In the genomic region with DNA sequence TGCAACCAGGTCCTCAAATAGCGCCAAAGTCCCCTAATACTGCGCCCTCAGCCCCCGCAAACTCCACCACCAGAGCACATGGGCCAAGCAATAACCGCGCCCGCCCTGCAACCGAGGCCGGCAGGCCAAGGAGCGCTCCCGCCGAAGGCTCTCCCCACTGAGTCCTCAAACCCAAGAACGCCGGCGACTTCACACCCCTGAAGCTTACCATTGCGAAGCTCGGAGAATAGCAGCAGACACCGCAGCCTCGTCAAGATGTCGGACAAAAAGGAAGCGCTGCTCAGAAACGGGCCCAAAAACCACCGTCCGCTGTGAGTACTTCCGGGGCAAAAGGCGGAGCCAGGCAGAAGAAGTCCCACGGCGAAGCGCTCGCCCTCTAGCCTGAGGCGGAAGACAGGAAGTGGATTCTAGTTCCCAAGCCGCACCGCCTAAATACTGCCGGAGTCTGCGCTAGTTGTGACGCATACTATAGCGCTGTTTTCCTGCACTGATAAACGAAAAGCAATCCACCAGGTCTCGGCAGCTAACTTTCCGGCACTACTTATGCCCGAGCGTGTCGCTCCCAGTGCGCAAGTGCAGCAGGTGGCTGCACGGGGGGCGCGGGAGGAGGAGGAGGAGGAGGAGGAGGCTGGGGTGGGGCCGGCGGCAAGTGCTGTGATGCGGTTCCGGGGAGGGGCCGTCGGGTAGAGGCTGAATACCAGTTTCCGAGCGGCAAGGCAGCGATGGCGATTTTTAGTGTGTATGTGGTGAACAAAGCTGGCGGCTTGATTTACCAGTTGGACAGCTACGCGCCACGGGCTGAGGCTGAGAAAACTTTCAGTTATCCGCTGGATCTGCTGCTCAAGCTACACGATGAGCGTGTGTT, we compare ENCODE assay signal across 1 cellular context.
TF ChIP-seq lines count a peak whose summit lies in the region.

A gene (minus strand): TSS at position 270 of the 865 bp plus-strand sequence. CDS start 59 bp downstream, at position 211.
A gene with protein sequence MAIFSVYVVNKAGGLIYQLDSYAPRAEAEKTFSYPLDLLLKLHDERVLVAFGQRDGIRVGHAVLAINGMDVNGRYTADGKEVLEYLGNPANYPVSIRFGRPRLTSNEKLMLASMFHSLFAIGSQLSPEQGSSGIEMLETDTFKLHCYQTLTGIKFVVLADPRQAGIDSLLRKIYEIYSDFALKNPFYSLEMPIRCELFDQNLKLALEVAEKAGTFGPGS (plus strand): TSS at position 693 of the 865 bp plus-strand sequence. CDS start 30 bp downstream, at position 723.

TF ChIP-seq in WTC11, 78 proteins besides CTCF, POLR2A, EP300 and RAD21 (continued from another document):
- TF ChIP-seq ZBTB21 (CRISPR knock-in tag; IDR thresholded peaks at IDR 0.05; ENCODE audit: borderline replicate concordance) = peak; percentile 25
- no peak for TF ChIP-seq ZNF416 (CRISPR knock-in tag; IDR thresholded peaks at IDR 0.05)
- TF ChIP-seq, protein P1, sequence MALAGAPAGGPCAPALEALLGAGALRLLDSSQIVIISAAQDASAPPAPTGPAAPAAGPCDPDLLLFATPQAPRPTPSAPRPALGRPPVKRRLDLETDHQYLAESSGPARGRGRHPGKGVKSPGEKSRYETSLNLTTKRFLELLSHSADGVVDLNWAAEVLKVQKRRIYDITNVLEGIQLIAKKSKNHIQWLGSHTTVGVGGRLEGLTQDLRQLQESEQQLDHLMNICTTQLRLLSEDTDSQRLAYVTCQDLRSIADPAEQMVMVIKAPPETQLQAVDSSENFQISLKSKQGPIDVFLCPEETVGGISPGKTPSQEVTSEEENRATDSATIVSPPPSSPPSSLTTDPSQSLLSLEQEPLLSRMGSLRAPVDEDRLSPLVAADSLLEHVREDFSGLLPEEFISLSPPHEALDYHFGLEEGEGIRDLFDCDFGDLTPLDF (CRISPR knock-in tag; IDR thresholded peaks at IDR 0.05) = no peak
- TF ChIP-seq ZNF219 (CRISPR knock-in tag; IDR thresholded peaks at IDR 0.05; ENCODE audit: borderline replicate concordance) = no peak; the same call in 1 of the 2 replicates
- no peak for TF ChIP-seq HMGA2 (CRISPR knock-in tag; IDR thresholded peaks at IDR 0.05)
- TF ChIP-seq CREM (CRISPR knock-in tag; IDR thresholded peaks at IDR 0.05) = peak; percentile 78; the same call in 1 of the 2 replicates
- peak; percentile 98 for TF ChIP-seq NR2C2 (CRISPR knock-in tag; IDR thresholded peaks at IDR 0.05)
- TF ChIP-seq, protein P2, sequence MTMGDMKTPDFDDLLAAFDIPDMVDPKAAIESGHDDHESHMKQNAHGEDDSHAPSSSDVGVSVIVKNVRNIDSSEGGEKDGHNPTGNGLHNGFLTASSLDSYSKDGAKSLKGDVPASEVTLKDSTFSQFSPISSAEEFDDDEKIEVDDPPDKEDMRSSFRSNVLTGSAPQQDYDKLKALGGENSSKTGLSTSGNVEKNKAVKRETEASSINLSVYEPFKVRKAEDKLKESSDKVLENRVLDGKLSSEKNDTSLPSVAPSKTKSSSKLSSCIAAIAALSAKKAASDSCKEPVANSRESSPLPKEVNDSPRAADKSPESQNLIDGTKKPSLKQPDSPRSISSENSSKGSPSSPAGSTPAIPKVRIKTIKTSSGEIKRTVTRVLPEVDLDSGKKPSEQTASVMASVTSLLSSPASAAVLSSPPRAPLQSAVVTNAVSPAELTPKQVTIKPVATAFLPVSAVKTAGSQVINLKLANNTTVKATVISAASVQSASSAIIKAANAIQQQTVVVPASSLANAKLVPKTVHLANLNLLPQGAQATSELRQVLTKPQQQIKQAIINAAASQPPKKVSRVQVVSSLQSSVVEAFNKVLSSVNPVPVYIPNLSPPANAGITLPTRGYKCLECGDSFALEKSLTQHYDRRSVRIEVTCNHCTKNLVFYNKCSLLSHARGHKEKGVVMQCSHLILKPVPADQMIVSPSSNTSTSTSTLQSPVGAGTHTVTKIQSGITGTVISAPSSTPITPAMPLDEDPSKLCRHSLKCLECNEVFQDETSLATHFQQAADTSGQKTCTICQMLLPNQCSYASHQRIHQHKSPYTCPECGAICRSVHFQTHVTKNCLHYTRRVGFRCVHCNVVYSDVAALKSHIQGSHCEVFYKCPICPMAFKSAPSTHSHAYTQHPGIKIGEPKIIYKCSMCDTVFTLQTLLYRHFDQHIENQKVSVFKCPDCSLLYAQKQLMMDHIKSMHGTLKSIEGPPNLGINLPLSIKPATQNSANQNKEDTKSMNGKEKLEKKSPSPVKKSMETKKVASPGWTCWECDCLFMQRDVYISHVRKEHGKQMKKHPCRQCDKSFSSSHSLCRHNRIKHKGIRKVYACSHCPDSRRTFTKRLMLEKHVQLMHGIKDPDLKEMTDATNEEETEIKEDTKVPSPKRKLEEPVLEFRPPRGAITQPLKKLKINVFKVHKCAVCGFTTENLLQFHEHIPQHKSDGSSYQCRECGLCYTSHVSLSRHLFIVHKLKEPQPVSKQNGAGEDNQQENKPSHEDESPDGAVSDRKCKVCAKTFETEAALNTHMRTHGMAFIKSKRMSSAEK (CRISPR knock-in tag; IDR thresholded peaks at IDR 0.05; ENCODE audit: borderline replicate concordance) = no peak
- TF ChIP-seq ESRRA (CRISPR knock-in tag; IDR thresholded peaks at IDR 0.05; ENCODE audit: borderline replicate concordance) = peak; percentile 72; the same call in 1 of the 2 replicates
- TF ChIP-seq FOXP1 (CRISPR knock-in tag; IDR thresholded peaks at IDR 0.05; ENCODE audit: borderline replicate concordance) = peak; percentile 65; the same call in 1 of the 2 replicates
- no peak for TF ChIP-seq ELF4 (CRISPR knock-in tag; IDR thresholded peaks at IDR 0.05; ENCODE audit: low read depth)
- TF ChIP-seq, protein P3, sequence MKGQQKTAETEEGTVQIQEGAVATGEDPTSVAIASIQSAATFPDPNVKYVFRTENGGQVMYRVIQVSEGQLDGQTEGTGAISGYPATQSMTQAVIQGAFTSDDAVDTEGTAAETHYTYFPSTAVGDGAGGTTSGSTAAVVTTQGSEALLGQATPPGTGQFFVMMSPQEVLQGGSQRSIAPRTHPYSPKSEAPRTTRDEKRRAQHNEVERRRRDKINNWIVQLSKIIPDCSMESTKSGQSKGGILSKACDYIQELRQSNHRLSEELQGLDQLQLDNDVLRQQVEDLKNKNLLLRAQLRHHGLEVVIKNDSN (CRISPR knock-in tag; IDR thresholded peaks at IDR 0.05) = peak; percentile 53
- TF ChIP-seq, protein P4, sequence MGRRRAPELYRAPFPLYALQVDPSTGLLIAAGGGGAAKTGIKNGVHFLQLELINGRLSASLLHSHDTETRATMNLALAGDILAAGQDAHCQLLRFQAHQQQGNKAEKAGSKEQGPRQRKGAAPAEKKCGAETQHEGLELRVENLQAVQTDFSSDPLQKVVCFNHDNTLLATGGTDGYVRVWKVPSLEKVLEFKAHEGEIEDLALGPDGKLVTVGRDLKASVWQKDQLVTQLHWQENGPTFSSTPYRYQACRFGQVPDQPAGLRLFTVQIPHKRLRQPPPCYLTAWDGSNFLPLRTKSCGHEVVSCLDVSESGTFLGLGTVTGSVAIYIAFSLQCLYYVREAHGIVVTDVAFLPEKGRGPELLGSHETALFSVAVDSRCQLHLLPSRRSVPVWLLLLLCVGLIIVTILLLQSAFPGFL (CRISPR knock-in tag; IDR thresholded peaks at IDR 0.05; ENCODE audit: borderline replicate concordance) = 0 out of 2 replicates have a peak, but pooled peaks have one; percentile 23
- TF ChIP-seq ZNF138 (CRISPR knock-in tag; conservative IDR thresholded peaks at IDR 0.05) = 0 out of 2 replicates have a peak, but pooled peaks have one; percentile 9
- peak; percentile 92 for TF ChIP-seq SP1 (CRISPR knock-in tag; conservative IDR thresholded peaks at IDR 0.05)
- 0 out of 2 replicates have a peak, but pooled peaks have one; percentile 65 for TF ChIP-seq JUN (CRISPR knock-in tag; IDR thresholded peaks at IDR 0.05)
- TF ChIP-seq, protein P5, sequence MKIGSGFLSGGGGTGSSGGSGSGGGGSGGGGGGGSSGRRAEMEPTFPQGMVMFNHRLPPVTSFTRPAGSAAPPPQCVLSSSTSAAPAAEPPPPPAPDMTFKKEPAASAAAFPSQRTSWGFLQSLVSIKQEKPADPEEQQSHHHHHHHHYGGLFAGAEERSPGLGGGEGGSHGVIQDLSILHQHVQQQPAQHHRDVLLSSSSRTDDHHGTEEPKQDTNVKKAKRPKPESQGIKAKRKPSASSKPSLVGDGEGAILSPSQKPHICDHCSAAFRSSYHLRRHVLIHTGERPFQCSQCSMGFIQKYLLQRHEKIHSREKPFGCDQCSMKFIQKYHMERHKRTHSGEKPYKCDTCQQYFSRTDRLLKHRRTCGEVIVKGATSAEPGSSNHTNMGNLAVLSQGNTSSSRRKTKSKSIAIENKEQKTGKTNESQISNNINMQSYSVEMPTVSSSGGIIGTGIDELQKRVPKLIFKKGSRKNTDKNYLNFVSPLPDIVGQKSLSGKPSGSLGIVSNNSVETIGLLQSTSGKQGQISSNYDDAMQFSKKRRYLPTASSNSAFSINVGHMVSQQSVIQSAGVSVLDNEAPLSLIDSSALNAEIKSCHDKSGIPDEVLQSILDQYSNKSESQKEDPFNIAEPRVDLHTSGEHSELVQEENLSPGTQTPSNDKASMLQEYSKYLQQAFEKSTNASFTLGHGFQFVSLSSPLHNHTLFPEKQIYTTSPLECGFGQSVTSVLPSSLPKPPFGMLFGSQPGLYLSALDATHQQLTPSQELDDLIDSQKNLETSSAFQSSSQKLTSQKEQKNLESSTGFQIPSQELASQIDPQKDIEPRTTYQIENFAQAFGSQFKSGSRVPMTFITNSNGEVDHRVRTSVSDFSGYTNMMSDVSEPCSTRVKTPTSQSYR (CRISPR knock-in tag; IDR thresholded peaks at IDR 0.05) = 0 out of 2 replicates have a peak, but pooled peaks have one; percentile 76
- no peak for TF ChIP-seq NFATC4 (CRISPR knock-in tag; IDR thresholded peaks at IDR 0.05)
- peak; percentile 58; the same call in 1 of the 2 replicates for TF ChIP-seq ZNF121 (CRISPR knock-in tag; IDR thresholded peaks at IDR 0.05)
- TF ChIP-seq FOXK1 (CRISPR knock-in tag; IDR thresholded peaks at IDR 0.05) = 0 out of 2 replicates have a peak, but pooled peaks have one; percentile 58
- TF ChIP-seq SMAD3 (CRISPR knock-in tag; IDR thresholded peaks at IDR 0.05; ENCODE audit: borderline replicate concordance) = no peak
- peak; percentile 32; the same call in 1 of the 2 replicates for TF ChIP-seq ETV6 (CRISPR knock-in tag; IDR thresholded peaks at IDR 0.05)
- peak; percentile 53; the same call in 1 of the 2 replicates for TF ChIP-seq KAT7 (CRISPR knock-in tag; IDR thresholded peaks at IDR 0.05; ENCODE audit: borderline replicate concordance)
- no peak for TF ChIP-seq ZNF317 (CRISPR knock-in tag; IDR thresholded peaks at IDR 0.05; ENCODE audit: borderline replicate concordance, low read depth)
- TF ChIP-seq TP53 (CRISPR knock-in tag; IDR thresholded peaks at IDR 0.05) = 0 out of 2 replicates have a peak, but pooled peaks have one; percentile 54
- TF ChIP-seq, protein P6, sequence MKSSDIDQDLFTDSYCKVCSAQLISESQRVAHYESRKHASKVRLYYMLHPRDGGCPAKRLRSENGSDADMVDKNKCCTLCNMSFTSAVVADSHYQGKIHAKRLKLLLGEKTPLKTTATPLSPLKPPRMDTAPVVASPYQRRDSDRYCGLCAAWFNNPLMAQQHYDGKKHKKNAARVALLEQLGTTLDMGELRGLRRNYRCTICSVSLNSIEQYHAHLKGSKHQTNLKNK (CRISPR knock-in tag; IDR thresholded peaks at IDR 0.05) = no peak
- TF ChIP-seq, protein P7, sequence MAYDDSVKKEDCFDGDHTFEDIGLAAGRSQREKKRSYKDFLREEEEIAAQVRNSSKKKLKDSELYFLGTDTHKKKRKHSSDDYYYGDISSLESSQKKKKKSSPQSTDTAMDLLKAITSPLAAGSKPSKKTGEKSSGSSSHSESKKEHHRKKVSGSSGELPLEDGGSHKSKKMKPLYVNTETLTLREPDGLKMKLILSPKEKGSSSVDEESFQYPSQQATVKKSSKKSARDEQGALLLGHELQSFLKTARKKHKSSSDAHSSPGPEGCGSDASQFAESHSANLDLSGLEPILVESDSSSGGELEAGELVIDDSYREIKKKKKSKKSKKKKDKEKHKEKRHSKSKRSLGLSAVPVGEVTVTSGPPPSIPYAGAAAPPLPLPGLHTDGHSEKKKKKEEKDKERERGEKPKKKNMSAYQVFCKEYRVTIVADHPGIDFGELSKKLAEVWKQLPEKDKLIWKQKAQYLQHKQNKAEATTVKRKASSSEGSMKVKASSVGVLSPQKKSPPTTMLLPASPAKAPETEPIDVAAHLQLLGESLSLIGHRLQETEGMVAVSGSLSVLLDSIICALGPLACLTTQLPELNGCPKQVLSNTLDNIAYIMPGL (CRISPR knock-in tag; IDR thresholded peaks at IDR 0.05) = no peak; the same call in 1 of the 2 replicates
- 0 out of 2 replicates have a peak, but pooled peaks have one; percentile 41 for TF ChIP-seq ZNF263 (CRISPR knock-in tag; IDR thresholded peaks at IDR 0.05; ENCODE audit: low read depth)
- 0 out of 2 replicates have a peak, but pooled peaks have one; percentile 36 for TF ChIP-seq RELA (CRISPR knock-in tag; IDR thresholded peaks at IDR 0.05; ENCODE audit: borderline replicate concordance)
- TF ChIP-seq, protein P8, sequence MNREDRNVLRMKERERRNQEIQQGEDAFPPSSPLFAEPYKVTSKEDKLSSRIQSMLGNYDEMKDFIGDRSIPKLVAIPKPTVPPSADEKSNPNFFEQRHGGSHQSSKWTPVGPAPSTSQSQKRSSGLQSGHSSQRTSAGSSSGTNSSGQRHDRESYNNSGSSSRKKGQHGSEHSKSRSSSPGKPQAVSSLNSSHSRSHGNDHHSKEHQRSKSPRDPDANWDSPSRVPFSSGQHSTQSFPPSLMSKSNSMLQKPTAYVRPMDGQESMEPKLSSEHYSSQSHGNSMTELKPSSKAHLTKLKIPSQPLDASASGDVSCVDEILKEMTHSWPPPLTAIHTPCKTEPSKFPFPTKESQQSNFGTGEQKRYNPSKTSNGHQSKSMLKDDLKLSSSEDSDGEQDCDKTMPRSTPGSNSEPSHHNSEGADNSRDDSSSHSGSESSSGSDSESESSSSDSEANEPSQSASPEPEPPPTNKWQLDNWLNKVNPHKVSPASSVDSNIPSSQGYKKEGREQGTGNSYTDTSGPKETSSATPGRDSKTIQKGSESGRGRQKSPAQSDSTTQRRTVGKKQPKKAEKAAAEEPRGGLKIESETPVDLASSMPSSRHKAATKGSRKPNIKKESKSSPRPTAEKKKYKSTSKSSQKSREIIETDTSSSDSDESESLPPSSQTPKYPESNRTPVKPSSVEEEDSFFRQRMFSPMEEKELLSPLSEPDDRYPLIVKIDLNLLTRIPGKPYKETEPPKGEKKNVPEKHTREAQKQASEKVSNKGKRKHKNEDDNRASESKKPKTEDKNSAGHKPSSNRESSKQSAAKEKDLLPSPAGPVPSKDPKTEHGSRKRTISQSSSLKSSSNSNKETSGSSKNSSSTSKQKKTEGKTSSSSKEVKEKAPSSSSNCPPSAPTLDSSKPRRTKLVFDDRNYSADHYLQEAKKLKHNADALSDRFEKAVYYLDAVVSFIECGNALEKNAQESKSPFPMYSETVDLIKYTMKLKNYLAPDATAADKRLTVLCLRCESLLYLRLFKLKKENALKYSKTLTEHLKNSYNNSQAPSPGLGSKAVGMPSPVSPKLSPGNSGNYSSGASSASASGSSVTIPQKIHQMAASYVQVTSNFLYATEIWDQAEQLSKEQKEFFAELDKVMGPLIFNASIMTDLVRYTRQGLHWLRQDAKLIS (CRISPR knock-in tag; IDR thresholded peaks at IDR 0.05; ENCODE audit: borderline replicate concordance) = peak; percentile 19; the same call in 1 of the 2 replicates
